Comparison of ENCODE assay signal across 1 cellular context in genomic region chr15:23039151-23039916, GRCh38.
A peak's percentile ranks its signal among the peaks of the same experiment; 100 is the strongest.
TF ChIP-seq lines count a peak whose summit lies in the region.

Gene TUBGCP5 (minus strand): TSS chr15:23039569. CDS start chr15:23039543, 26 bp downstream.

TF ChIP-seq in HepG2, 621 proteins besides CTCF, POLR2A, EP300 and RAD21 (continued from another document and continues in another):
- TF ChIP-seq ZHX2 (IDR thresholded peaks at IDR 0.05; ENCODE audit: low read depth) = peak; percentile 64; the same call in 1 of the 2 replicates
- peak; percentile 35; the same call in 1 of the 2 replicates for TF ChIP-seq ZHX2 (CRISPR knock-in tag; IDR thresholded peaks at IDR 0.05; ENCODE audit: borderline replicate concordance)
- no peak for TF ChIP-seq RFX3 (CRISPR knock-in tag; IDR thresholded peaks at IDR 0.05)
- peak; percentile 40; the same call in 1 of the 2 replicates for TF ChIP-seq ZNF703 (CRISPR knock-in tag; IDR thresholded peaks at IDR 0.05; ENCODE audit: borderline replicate concordance)
- no peak for TF ChIP-seq PRDM10 (CRISPR knock-in tag; IDR thresholded peaks at IDR 0.05; ENCODE audit: low read depth)
- peak; percentile 87; the same call in 1 of the 2 replicates for TF ChIP-seq ZNF607 (CRISPR knock-in tag; IDR thresholded peaks at IDR 0.05; ENCODE audit: borderline replicate concordance)
- no peak for TF ChIP-seq ZBTB37 (CRISPR knock-in tag; IDR thresholded peaks at IDR 0.05)
- no peak for TF ChIP-seq ZNF296 (CRISPR knock-in tag; conservative IDR thresholded peaks at IDR 0.05)
- peak; percentile 89 for TF ChIP-seq ZNF777 (CRISPR knock-in tag; IDR thresholded peaks at IDR 0.05)
- no peak for TF ChIP-seq ZNF260 (CRISPR knock-in tag; IDR thresholded peaks at IDR 0.05; ENCODE audit: borderline replicate concordance, low read depth)
- TF ChIP-seq TAF15 (IDR thresholded peaks at IDR 0.05; ENCODE audit: low read depth, low read length, poor library complexity, severe bottlenecking) = no peak
- no peak for TF ChIP-seq ZKSCAN1 (IDR thresholded peaks at IDR 0.05; ENCODE audit: low read length)
- no peak for TF ChIP-seq CCAR2 (optimal IDR thresholded peaks at IDR 0.05; ENCODE audit: low read depth, low read length)
- TF ChIP-seq ZNF264 (CRISPR knock-in tag; IDR thresholded peaks at IDR 0.05) = peak; percentile 56; the same call in 1 of the 2 replicates
- TF ChIP-seq ZNF225 (CRISPR knock-in tag; IDR thresholded peaks at IDR 0.05) = no peak
- no peak for TF ChIP-seq ZSCAN30 (CRISPR knock-in tag; IDR thresholded peaks at IDR 0.05)
- no peak for TF ChIP-seq ZNF12 (CRISPR knock-in tag; IDR thresholded peaks at IDR 0.05)
- no peak for TF ChIP-seq SNAPC4 (CRISPR knock-in tag; IDR thresholded peaks at IDR 0.05)
- no peak for TF ChIP-seq BCLAF1 (IDR thresholded peaks at IDR 0.05)
- no peak for TF ChIP-seq ZEB1 (IDR thresholded peaks at IDR 0.05; ENCODE audit: insufficient replicate concordance, low read depth)
- TF ChIP-seq CHCHD3 (CRISPR knock-in tag; IDR thresholded peaks at IDR 0.05) = no peak
- TF ChIP-seq ZZZ3 (CRISPR knock-in tag; IDR thresholded peaks at IDR 0.05; ENCODE audit: borderline replicate concordance) = peak; percentile 90; the same call in 1 of the 2 replicates
- 0 out of 2 replicates have a peak, but pooled peaks have one; percentile 39 for TF ChIP-seq ZNF530 (CRISPR knock-in tag; IDR thresholded peaks at IDR 0.05; ENCODE audit: low read depth)
- no peak for TF ChIP-seq MIER2 (CRISPR knock-in tag; IDR thresholded peaks at IDR 0.05)
- no peak for TF ChIP-seq ZNF414 (CRISPR knock-in tag; IDR thresholded peaks at IDR 0.05)
- TF ChIP-seq DRAP1 (CRISPR knock-in tag; IDR thresholded peaks at IDR 0.05) = peak; percentile 91
- TF ChIP-seq ZNF460 (CRISPR knock-in tag; IDR thresholded peaks at IDR 0.05; ENCODE audit: borderline replicate concordance) = no peak
- TF ChIP-seq HDAC2 (CRISPR knock-in tag; IDR thresholded peaks at IDR 0.05) = no peak
- TF ChIP-seq MATR3 (CRISPR knock-in tag; IDR thresholded peaks at IDR 0.05) = no peak
- TF ChIP-seq ARID4A (CRISPR knock-in tag; IDR thresholded peaks at IDR 0.05; ENCODE audit: borderline replicate concordance) = peak; percentile 86
- peak; percentile 92; the same call in 2 of the 3 replicates for TF ChIP-seq MXI1 (IDR thresholded peaks at IDR 0.05; ENCODE audit: borderline replicate concordance, low read depth, low read length)
